ENCODE assay signal across 8 cellular contexts in the genomic region with DNA sequence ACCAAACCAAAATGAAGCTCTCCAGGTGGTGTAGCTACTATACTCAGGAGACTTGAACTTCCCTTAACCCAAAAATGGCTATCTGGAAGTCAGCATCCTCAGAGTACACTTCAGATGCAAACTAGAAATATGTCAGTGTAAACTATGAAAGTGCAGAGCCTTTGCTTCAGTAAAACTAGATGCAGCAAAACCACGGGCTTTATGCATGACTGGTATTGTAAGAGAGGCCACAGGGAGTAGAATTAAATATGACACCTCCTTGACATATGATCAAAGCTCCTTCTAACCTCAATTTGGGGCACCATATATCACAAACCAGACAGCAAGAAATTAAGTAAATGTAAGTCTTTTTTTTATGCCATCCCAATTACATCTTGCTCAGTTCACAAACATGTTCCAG. TPM values are rescaled to one million over a fixed set of nuclear protein-coding genes. Genes with fewer than 3 reads are reported as not detected.
DNase-seq lines count a peak whose midpoint lies in the region; ATAC-seq, FAIRE-seq and TF ChIP-seq lines count a peak whose summit lies in the region.
"Not testable (repeated sequence)": the region's sequence is repeated elsewhere in the genome, so short reads cannot be mapped to it uniquely, and the experiment has no call there.

No MANE protein-coding gene starts in this region.

- not testable (repeated sequence) for H3K9ac ChIP-seq in K562 (ENCODE audit: insufficient read depth in 1 of 2, low read depth in 2 of 2, low read length in 2 of 2)

- not testable (repeated sequence) for H3K27ac Mint-ChIP-seq in stimulated activated naive B cell treated with anti-CD40 and anti-IgM and Interleukin-4, amounts not matched to agents 10 μg/mL and 1 μg/mL and 100 μg/mL, for 72 hours

- not testable (repeated sequence) for H3K4me3 ChIP-seq in K562

- not testable (repeated sequence) for H3K36me3 Mint-ChIP-seq in stimulated activated naive B cell treated with anti-CD40 and anti-IgM and Interleukin-4, amounts not matched to agents 10 μg/mL and 1 μg/mL and 100 μg/mL, for 72 hours

- H3K4me2 ChIP-seq in K562 (ENCODE audit: insufficient read depth, low read length): not testable (repeated sequence)

- intact Hi-C loops in K562 (cut with micrococcal nuclease): not testable (repeated sequence)

- DNase-seq in K562 (ENCODE audit: extremely low read depth in 1 of 4, low spot score in 3 of 4); stimulated activated naive B cell treated with anti-CD40 and anti-IgM and Interleukin-4, amounts not matched to agents 10 μg/mL and 1 μg/mL and 100 μg/mL, for 72 hours: not testable (repeated sequence)

- TF ChIP-seq POLR2A in K562 (conservative IDR thresholded peaks at IDR 0.05): not testable (repeated sequence)

- H3K4me3 Mint-ChIP-seq in stimulated activated naive B cell treated with anti-CD40 and anti-IgM and Interleukin-4, amounts not matched to agents 10 μg/mL and 1 μg/mL and 100 μg/mL, for 72 hours: not testable (repeated sequence)

- CTCF ChIA-PET in K562 (lab: Yijun Ruan, JAX; ENCODE audit: low intra/inter-chr PET ratio): not testable (repeated sequence)

- TF ChIP-seq CTCF in K562 (IDR thresholded peaks at IDR 0.05 in 2 of 3, conservative IDR thresholded peaks at IDR 0.05 in 1 of 3; ENCODE audit: insufficient read depth in 2 of 3, low read depth in 1 of 3, low read length in 3 of 3): not testable (repeated sequence)

- not testable (repeated sequence) for BruUV-seq in K562 (replicated peaks; lab: Mats Ljungman, UMichigan)

- H2AFZ ChIP-seq in K562 (ENCODE audit: low read depth, low read length): not testable (repeated sequence)

- not testable (repeated sequence) for TF ChIP-seq EP300 in K562 (IDR thresholded peaks at IDR 0.05; ENCODE audit: low read length)

- H3K27me3 ChIP-seq in K562 (ENCODE audit: control insufficient read depth in 2 of 2, insufficient read depth in 2 of 2, low read length in 2 of 2): not testable (repeated sequence)

- not testable (repeated sequence) for H4K20me1 ChIP-seq in K562 (replicated peaks; ENCODE audit: control insufficient read depth, insufficient read depth, low read length)

- POLR2A ChIA-PET in K562 (lab: Yijun Ruan, JAX): not testable (repeated sequence)

- WGBS in K562 (ENCODE audit: insufficient coverage, low coverage, missing lambda C conversion rate): no CpG with 5 or more reads among the region's 1 CpG

- not testable (repeated sequence) for H3K36me3 ChIP-seq in K562 (ENCODE audit: control insufficient read depth, insufficient read depth, low read length)

- not testable (repeated sequence) for FAIRE-seq in K562 (lab: Jason Lieb, UNC)

- H3K27me3 Mint-ChIP-seq in stimulated activated naive B cell treated with anti-CD40 and anti-IgM and Interleukin-4, amounts not matched to agents 10 μg/mL and 1 μg/mL and 100 μg/mL, for 72 hours: not testable (repeated sequence)

- in situ Hi-C loops in K562 (cut with MboI): not testable (repeated sequence)

- ATAC-seq in GM18858 (IDR thresholded peaks at IDR 0.05; ENCODE audit: unreplicated experiment): peak; percentile 63
- peak; percentile 80 for ATAC-seq in GM21390 (IDR thresholded peaks at IDR 0.05; ENCODE audit: unreplicated experiment)
- ATAC-seq in HG02642 (IDR thresholded peaks at IDR 0.05; ENCODE audit: poor library complexity, unreplicated experiment): peak; percentile 77
- peak; percentile 45 for ATAC-seq in HG02981 (IDR thresholded peaks at IDR 0.05; ENCODE audit: unreplicated experiment)
- ATAC-seq in HG03460 (IDR thresholded peaks at IDR 0.05; ENCODE audit: unreplicated experiment): peak; percentile 62
- peak; percentile 32 to 48 for ATAC-seq in activated CD4-positive, CD25-positive, alpha-beta regulatory T cell treated with anti-CD3 and anti-CD28 coated beads, Interleukin-2, amount 50 U/mL, for 24 hours
- ATAC-seq in K562: peak; percentile 8; the same call in 1 of the 3 replicates
- ATAC-seq in stimulated activated naive B cell treated with anti-CD40 and anti-IgM and Interleukin-4, amounts not matched to agents 10 μg/mL and 1 μg/mL and 100 μg/mL, for 72 hours (replicated peaks): peak; percentile 84 to 92

- not testable (repeated sequence) for H3K4me1 Mint-ChIP-seq in stimulated activated naive B cell treated with anti-CD40 and anti-IgM and Interleukin-4, amounts not matched to agents 10 μg/mL and 1 μg/mL and 100 μg/mL, for 72 hours

- H3K27ac ChIP-seq in K562 (ENCODE audit: extremely low read depth, low read depth, low read length): not testable (repeated sequence)

- not testable (repeated sequence) for H3K4me1 ChIP-seq in K562 (replicated peaks in 1 of 2; ENCODE audit: control insufficient read depth in 2 of 2, insufficient read depth in 2 of 2, low read length in 2 of 2)

- H3K79me2 ChIP-seq in K562 (ENCODE audit: control insufficient read depth, insufficient read depth, low read length): not testable (repeated sequence)

- TF ChIP-seq RAD21 in K562 (CRISPR knock-in tag; conservative IDR thresholded peaks at IDR 0.05 in 1 of 2, IDR thresholded peaks at IDR 0.05 in 1 of 2): not testable (repeated sequence)

- H3K9me1 ChIP-seq in K562 (ENCODE audit: control insufficient read depth, insufficient read depth, low read length): not testable (repeated sequence)

- H3K9me3 ChIP-seq in K562 (replicated peaks; ENCODE audit: control insufficient read depth, insufficient read depth, low read depth, low read length): not testable (repeated sequence)

- H3K9me3 Mint-ChIP-seq in stimulated activated naive B cell treated with anti-CD40 and anti-IgM and Interleukin-4, amounts not matched to agents 10 μg/mL and 1 μg/mL and 100 μg/mL, for 72 hours: not testable (repeated sequence)

RNA-seq across cellular contexts. Expression of a gene that starts 47.6 kb away (rescaled TPM):
- 14.0 and 15.7 TPM in 2 replicates for total RNA-seq in K562 (2011; cell fraction: chromatin; rRNA removed; ENCODE audit: low replicate concordance)
- total RNA-seq in K562 (2011; cell fraction: nucleolus; rRNA removed): 10.8 and 12.5 TPM in 2 replicates
- total RNA-seq in K562 (2011; cell fraction: nucleoplasm; rRNA removed): 8.0 and 12.3 TPM in 2 replicates
- total RNA-seq in K562 (2014; rRNA removed) (4.0 and 5.2 TPM in 2 replicates), K562 (2014; rRNA removed; fragmentation: Illumina TruSeq; extraction: Trizol) (3.6 and 4.6 TPM in 2 replicates), K562 (2015; rRNA removed; fragmentation: Illumina TruSeq; extraction: Trizol) (3.2 and 3.9 TPM in 2 replicates), K562 (2021) (16.3 and 17.6 TPM in 2 replicates)
- polyA plus RNA-seq in K562 (2011; rRNA removed) (4.0 and 6.8 TPM in 2 replicates), K562 (2014; fragmentation: Illumina TruSeq; extraction: Trizol) (3.2 and 4.6 TPM in 2 replicates), K562 (2014; fragmentation: Nextera tagmentation; extraction: Ambion mirVana) (1 to 10 TPM; 4.3 to 5.4 TPM), K562 (2014; rRNA removed) (2.5 and 2.8 TPM in 2 replicates)
- 2.8 and 4.3 TPM in 2 replicates for polyA plus RNA-seq in K562 (2011; cell fraction: cytosol; rRNA removed)
- polyA plus RNA-seq in K562 (2011; cell fraction: nucleus; rRNA removed): 4.6 and 10.0 TPM in 2 replicates
- polyA plus RNA-seq in K562 (2012): 4.6 and 6.1 TPM in 2 replicates
- 9.4 and 10.9 TPM in 2 replicates for polyA minus RNA-seq in K562 (2011; rRNA and poly(A)+ RNA removed)
- 5.2 and 13.7 TPM in 2 replicates for polyA minus RNA-seq in K562 (2011; cell fraction: cytosol; rRNA and poly(A)+ RNA removed)
- 10.2 and 14.6 TPM in 2 replicates for polyA minus RNA-seq in K562 (2011; cell fraction: nucleus; rRNA and poly(A)+ RNA removed)

RNA-seq across cellular contexts. Expression of a gene that starts 48.2 kb away (rescaled TPM):
- total RNA-seq in K562 (2011; cell fraction: chromatin; rRNA removed; ENCODE audit: low replicate concordance): 5.0 and 10.1 TPM in 2 replicates
- 6.2 and 7.7 TPM in 2 replicates for total RNA-seq in K562 (2011; cell fraction: nucleolus; rRNA removed)
- total RNA-seq in K562 (2011; cell fraction: nucleoplasm; rRNA removed): 8.4 and 14.0 TPM in 2 replicates
- 15.1 and 16.8 TPM in 2 replicates for total RNA-seq in K562 (2014; rRNA removed)
- total RNA-seq in K562 (2014; rRNA removed; fragmentation: Illumina TruSeq; extraction: Trizol): 20.1 and 20.8 TPM in 2 replicates
- 16.1 and 21.3 TPM in 2 replicates for total RNA-seq in K562 (2015; rRNA removed; fragmentation: Illumina TruSeq; extraction: Trizol)
- total RNA-seq in K562 (2021): 14.9 and 15.8 TPM in 2 replicates
- polyA plus RNA-seq in K562 (2011; rRNA removed): 26.3 and 33.7 TPM in 2 replicates
- polyA plus RNA-seq in K562 (2011; cell fraction: cytosol; rRNA removed): 6.0 and 13.7 TPM in 2 replicates
- 7.6 and 11.5 TPM in 2 replicates for polyA plus RNA-seq in K562 (2011; cell fraction: nucleus; rRNA removed)
- 15.6 and 17.9 TPM in 2 replicates for polyA plus RNA-seq in K562 (2012)
- polyA plus RNA-seq in K562 (2014; fragmentation: Illumina TruSeq; extraction: Trizol): 29.3 and 36.5 TPM in 2 replicates
- polyA plus RNA-seq in K562 (2014; fragmentation: Nextera tagmentation; extraction: Ambion mirVana): 1 to 10 TPM; 5.5 to 7.3 TPM
- polyA plus RNA-seq in K562 (2014; rRNA removed): 21.4 and 24.1 TPM in 2 replicates
- 16.9 and 18.7 TPM in 2 replicates for polyA minus RNA-seq in K562 (2011; rRNA and poly(A)+ RNA removed)
- polyA minus RNA-seq in K562 (2011; cell fraction: cytosol; rRNA and poly(A)+ RNA removed): 5.9 and 8.4 TPM in 2 replicates
- polyA minus RNA-seq in K562 (2011; cell fraction: nucleus; rRNA and poly(A)+ RNA removed): 3.8 and 7.3 TPM in 2 replicates

Comparison
In these comparisons a context has a peak if more than half of its experiments do, and no peak if none do; other contexts are left out.
1. ATAC-seq: peak in every context shown above with its lines; median percentile 88 in stimulated activated naive B cell treated with anti-CD40 and anti-IgM and Interleukin-4, amounts not matched to agents 10 μg/mL and 1 μg/mL and 100 μg/mL, for 72 hours; 80 in GM21390; 77 in HG02642; 63 in GM18858; 62 in HG03460; 45 in HG02981; 40 in activated CD4-positive, CD25-positive, alpha-beta regulatory T cell treated with anti-CD3 and anti-CD28 coated beads, Interleukin-2, amount 50 U/mL, for 24 hours; 8 in K562.